ENCODE assay signal across 1 cellular context in the genomic region with DNA sequence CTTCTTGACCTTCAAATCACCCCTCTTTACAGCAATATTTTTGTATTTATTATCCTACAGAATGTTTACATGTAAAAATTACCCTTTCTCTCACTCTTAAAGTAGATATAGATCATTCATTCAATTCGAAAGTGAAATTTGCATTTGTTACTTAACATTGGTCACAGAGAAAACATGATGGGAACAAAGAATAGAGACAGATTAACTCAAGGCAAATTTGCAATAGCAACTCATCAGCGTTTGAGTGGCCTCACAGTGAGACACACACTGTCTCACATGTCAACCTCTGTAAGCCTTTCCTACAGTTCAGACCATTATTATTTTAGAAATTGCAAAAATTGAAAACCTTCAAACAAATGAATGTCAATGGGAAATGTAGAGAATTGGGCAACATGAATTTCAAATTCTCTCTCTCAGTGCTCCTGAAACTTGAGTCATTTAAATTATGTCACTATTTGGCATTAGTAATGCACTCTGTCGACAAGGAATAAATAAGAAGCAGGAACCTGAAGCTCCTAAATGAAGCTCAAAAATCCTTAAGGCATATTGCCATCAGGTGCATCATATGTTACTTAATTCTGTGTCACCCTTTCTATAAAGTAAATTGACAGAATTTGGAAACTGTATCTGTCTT.
TF ChIP-seq lines count a peak whose summit lies in the region.

No MANE protein-coding gene starts in this region.

TF ChIP-seq in GM12878, 131 proteins besides CTCF, POLR2A, EP300 and RAD21 (continued from another document):
- TF ChIP-seq, protein P1, sequence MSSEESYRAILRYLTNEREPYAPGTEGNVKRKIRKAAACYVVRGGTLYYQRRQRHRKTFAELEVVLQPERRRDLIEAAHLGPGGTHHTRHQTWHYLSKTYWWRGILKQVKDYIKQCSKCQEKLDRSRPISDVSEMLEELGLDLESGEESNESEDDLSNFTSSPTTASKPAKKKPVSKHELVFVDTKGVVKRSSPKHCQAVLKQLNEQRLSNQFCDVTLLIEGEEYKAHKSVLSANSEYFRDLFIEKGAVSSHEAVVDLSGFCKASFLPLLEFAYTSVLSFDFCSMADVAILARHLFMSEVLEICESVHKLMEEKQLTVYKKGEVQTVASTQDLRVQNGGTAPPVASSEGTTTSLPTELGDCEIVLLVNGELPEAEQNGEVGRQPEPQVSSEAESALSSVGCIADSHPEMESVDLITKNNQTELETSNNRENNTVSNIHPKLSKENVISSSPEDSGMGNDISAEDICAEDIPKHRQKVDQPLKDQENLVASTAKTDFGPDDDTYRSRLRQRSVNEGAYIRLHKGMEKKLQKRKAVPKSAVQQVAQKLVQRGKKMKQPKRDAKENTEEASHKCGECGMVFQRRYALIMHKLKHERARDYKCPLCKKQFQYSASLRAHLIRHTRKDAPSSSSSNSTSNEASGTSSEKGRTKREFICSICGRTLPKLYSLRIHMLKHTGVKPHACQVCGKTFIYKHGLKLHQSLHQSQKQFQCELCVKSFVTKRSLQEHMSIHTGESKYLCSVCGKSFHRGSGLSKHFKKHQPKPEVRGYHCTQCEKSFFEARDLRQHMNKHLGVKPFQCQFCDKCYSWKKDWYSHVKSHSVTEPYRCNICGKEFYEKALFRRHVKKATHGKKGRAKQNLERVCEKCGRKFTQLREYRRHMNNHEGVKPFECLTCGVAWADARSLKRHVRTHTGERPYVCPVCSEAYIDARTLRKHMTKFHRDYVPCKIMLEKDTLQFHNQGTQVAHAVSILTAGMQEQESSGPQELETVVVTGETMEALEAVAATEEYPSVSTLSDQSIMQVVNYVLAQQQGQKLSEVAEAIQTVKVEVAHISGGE (CRISPR knock-in tag; IDR thresholded peaks at IDR 0.05): no peak
- TF ChIP-seq TARDBP (IDR thresholded peaks at IDR 0.05; ENCODE audit: borderline replicate concordance) (no peak), SIX5 (IDR thresholded peaks at IDR 0.05; ENCODE audit: low read depth, low read length, severe bottlenecking) (no peak), EZH2 (IDR thresholded peaks at IDR 0.05; ENCODE audit: borderline replicate concordance, control insufficient read depth, low read depth, low read length) (no peak), ZNF622 (IDR thresholded peaks at IDR 0.05) (no peak), NR2C1 (IDR thresholded peaks at IDR 0.05) (no peak), SRF (IDR thresholded peaks at IDR 0.05; ENCODE audit: low read depth in 2 of 2, low read length in 2 of 2) (no peak)
